In the genomic region with DNA sequence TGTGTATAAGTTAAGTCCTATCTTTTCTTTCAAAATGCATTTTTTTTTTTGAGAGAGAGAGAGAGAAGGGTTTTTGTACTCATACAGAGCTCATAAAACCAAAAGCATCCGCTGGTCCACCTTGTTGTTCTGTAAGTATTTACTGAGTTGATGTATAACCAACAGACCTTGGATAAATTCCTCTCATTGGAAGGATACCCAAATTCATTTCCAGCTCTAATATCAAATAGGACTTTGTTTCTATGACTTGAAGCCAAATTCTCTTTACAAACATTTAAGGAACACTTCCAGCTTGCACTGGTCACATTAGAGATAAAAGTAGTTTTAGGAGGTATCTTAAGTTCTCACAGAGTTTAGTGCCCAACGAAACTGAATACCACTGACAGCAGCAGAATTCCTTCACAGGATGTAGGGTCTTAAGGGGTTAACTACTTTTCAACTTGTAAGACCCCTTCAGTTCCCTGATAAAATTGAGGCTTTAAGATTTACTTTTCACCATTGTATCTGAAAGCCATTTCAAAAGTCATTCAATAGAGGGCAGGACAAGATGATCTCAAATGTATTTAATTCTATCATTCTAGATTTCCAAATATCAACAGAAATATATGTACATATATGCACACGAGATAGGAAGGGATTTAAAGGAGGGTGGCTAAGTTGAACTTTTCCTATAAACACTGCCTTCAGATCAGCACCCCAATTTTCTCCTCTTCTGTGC, we compare ENCODE assay signal across 31 cellular contexts.
"Had no signal": no experiment of that assay in that cellular context is flagged by ENCODE, and none has a peak within 500 bp of the region (broad histone marks: within the 10 kb centered on the region; RNA-seq: fewer than 3 reads in every experiment).

No MANE protein-coding gene starts in this region.

- H2AFZ ChIP-seq: neural progenitor cell, parathyroid adenoma had no signal

- H3K27ac ChIP-seq: neural progenitor cell, ovary, parathyroid adenoma, psoas muscle, skin epidermis, spleen, suprapubic skin, testis, tibial artery, transverse colon, upper lobe of right lung, vagina had no signal

- H3K27ac Mint-ChIP-seq: natural killer cell; nephron; neural progenitor cell; progenitor cell of endocrine pancreas; stimulated activated memory B cell treated with anti-CD40 and anti-IgM and Interleukin-4, amounts not matched to agents 10 μg/mL and 1 μg/mL and 100 μg/mL, for 72 hours; stimulated activated naive CD8-positive, alpha-beta T cell treated with anti-CD3 and anti-CD28 coated beads, Interleukin-15, amount 100 ng/mL, for 72 hours; type B pancreatic cell had no signal

- H3K36me3 Mint-ChIP-seq: natural killer cell; neural progenitor cell; stimulated activated memory B cell treated with anti-CD40 and anti-IgM and Interleukin-4, amounts not matched to agents 10 μg/mL and 1 μg/mL and 100 μg/mL, for 72 hours; type B pancreatic cell had no signal

- H3K79me2 ChIP-seq: parathyroid adenoma had no signal

- H3K4me1 ChIP-seq: parathyroid adenoma, psoas muscle, spleen, suprapubic skin, testis, tibial artery, transverse colon, upper lobe of right lung, vagina had no signal

- H3K4me3 ChIP-seq: neural progenitor cell, ovary, psoas muscle, skin epidermis, smooth muscle cell, spleen, suprapubic skin, testis, tibial artery, transverse colon, upper lobe of right lung, vagina had no signal

- H3K9ac ChIP-seq: neural progenitor cell, parathyroid adenoma had no signal

- H3K9me3 Mint-ChIP-seq: stimulated activated memory B cell treated with anti-CD40 and anti-IgM and Interleukin-4, amounts not matched to agents 10 μg/mL and 1 μg/mL and 100 μg/mL, for 72 hours; stimulated activated naive CD8-positive, alpha-beta T cell treated with anti-CD3 and anti-CD28 coated beads, Interleukin-15, amount 100 ng/mL, for 72 hours; type B pancreatic cell had no signal

- H3K27me3 Mint-ChIP-seq: progenitor cell of endocrine pancreas, type B pancreatic cell had no signal

- H3K27me3 ChIP-seq: neural progenitor cell, ovary, spleen, suprapubic skin, testis, tibial artery, transverse colon, upper lobe of right lung, vagina had no signal

- H3K4me2 ChIP-seq: neural progenitor cell, smooth muscle cell had no signal

- DNase-seq: natural killer cell; occipital lobe; ovary; posterior cingulate gyrus; psoas muscle; spleen; stimulated activated CD4-positive, alpha-beta T cell treated with anti-CD3 and anti-CD28 coated beads, Interleukin-12 subunit alpha, Interleukin-12 subunit beta, amount 100 ng/mL, for 4 hours; stimulated activated CD4-positive, alpha-beta T cell treated with anti-CD3 and anti-CD28 coated beads, Interleukin-1b, Interleukin-23, amount 100 ng/mL, for 48 hours; stimulated activated CD4-positive, alpha-beta T cell treated with anti-CD3 and anti-CD28 coated beads, Interleukin-4, amount 100 ng/mL, for 1 hour; stimulated activated CD4-positive, alpha-beta T cell treated with anti-CD3 and anti-CD28 coated beads, Interleukin-4, amount 100 ng/mL, for 4 hours; stimulated activated CD8-positive, alpha-beta memory T cell treated with anti-CD3 and anti-CD28 coated beads, Interleukin-4, amount 100 ng/mL, for 48 hours; stimulated activated naive CD4-positive, alpha-beta T cell; stimulated activated naive CD8-positive, alpha-beta T cell treated with anti-CD3 and anti-CD28 coated beads, Interleukin-15, amount 100 ng/mL, for 72 hours; stimulated activated naive CD8-positive, alpha-beta T cell treated with anti-CD3 and anti-CD28 coated beads, Interleukin-15, Interleukin-2, amounts not matched to agents 100 U/mL and 50 U/mL, for 24 hours; substantia nigra; testis; tibial artery; transverse colon; upper lobe of right lung had no signal

- H3K36me3 ChIP-seq: neural progenitor cell, ovary, spleen, suprapubic skin, tibial artery, transverse colon, upper lobe of right lung, vagina had no signal

- H3K4me1 Mint-ChIP-seq: natural killer cell; nephron; stimulated activated naive CD8-positive, alpha-beta T cell treated with anti-CD3 and anti-CD28 coated beads, Interleukin-15, amount 100 ng/mL, for 72 hours had no signal

- ATAC-seq: natural killer cell; psoas muscle; right cardiac atrium; sciatic nerve; stimulated activated memory B cell treated with anti-CD40 and anti-IgM and Interleukin-4, amounts not matched to agents 10 μg/mL and 1 μg/mL and 100 μg/mL, for 72 hours; stimulated activated naive CD8-positive, alpha-beta T cell treated with anti-CD3 and anti-CD28 coated beads, Interleukin-15, amount 100 ng/mL, for 72 hours; stimulated activated naive CD8-positive, alpha-beta T cell treated with anti-CD3 and anti-CD28 coated beads, Interleukin-15, Interleukin-2, amounts not matched to agents 100 U/mL and 50 U/mL, for 24 hours; upper lobe of right lung had no signal

- H3K4me3 Mint-ChIP-seq: natural killer cell; nephron; neural progenitor cell; stimulated activated memory B cell treated with anti-CD40 and anti-IgM and Interleukin-4, amounts not matched to agents 10 μg/mL and 1 μg/mL and 100 μg/mL, for 72 hours; stimulated activated naive CD8-positive, alpha-beta T cell treated with anti-CD3 and anti-CD28 coated beads, Interleukin-15, amount 100 ng/mL, for 72 hours; type B pancreatic cell had no signal

- H3K9me3 ChIP-seq: ovary, testis, tibial artery, transverse colon, upper lobe of right lung, vagina had no signal
